In genomic region chr7:138608292-138608691, GRCh38 we compare ENCODE assay signal across 9 cellular contexts.
A peak's percentile ranks its signal among the peaks of the same experiment; 100 is the strongest.
DNase-seq lines count a peak whose midpoint lies in the region; ATAC-seq lines count a peak whose summit lies in the region.
"Had no signal": no experiment of that assay in that cellular context is flagged by ENCODE, and none has a peak within 500 bp of the region (broad histone marks: within the 10 kb centered on the region; RNA-seq: fewer than 3 reads in every experiment).

No MANE protein-coding gene starts in this region.

- peak; percentile 73 for ATAC-seq in GM19372 (IDR thresholded peaks at IDR 0.05; ENCODE audit: low read depth, unreplicated experiment)
- ATAC-seq in HG02938 (IDR thresholded peaks at IDR 0.05; ENCODE audit: unreplicated experiment), result no peak

- DNase-seq in EL (peak; percentile 61), MV-4-11 (lab: John Stamatoyannopoulos, UW) (peak; percentile 8), left kidney (ENCODE audit: low read depth, low spot score) (peak; percentile 43), SIG-M5 (lab: John Stamatoyannopoulos, UW) (no peak)
- no peak for DNase-seq in stimulated activated naive CD4-positive, alpha-beta T cell treated with Interleukin-2 at 50 U/mL for 16 hours (lab: John Stamatoyannopoulos, UW)
- DNase-seq in activated CD8-positive, alpha-beta memory T cell treated with anti-CD3 and anti-CD28 coated beads, Interleukin-2, amount 50 U/mL, for 4 hours, result no peak
- DNase-seq: Kasumi-1 had no signal

Comparison
In these comparisons a context has a peak if more than half of its experiments do, and no peak if none do; other contexts are left out.
1. DNase-seq: peak in EL (single experiment), MV-4-11 (single experiment) and left kidney (single experiment); none in SIG-M5 (single experiment), stimulated activated naive CD4-positive, alpha-beta T cell treated with Interleukin-2 at 50 U/mL for 16 hours (single experiment) and activated CD8-positive, alpha-beta memory T cell treated with anti-CD3 and anti-CD28 coated beads, Interleukin-2, amount 50 U/mL, for 4 hours (single experiment).